In genomic region chr12:63980211-63980610, GRCh38 we compare ENCODE assay signal across 26 cellular contexts.
"Had no signal": no experiment of that assay in that cellular context is flagged by ENCODE, and none has a peak within 500 bp of the region (broad histone marks: within the 10 kb centered on the region; RNA-seq: fewer than 3 reads in every experiment).

No MANE protein-coding gene starts in this region.

- H3K4me3 Mint-ChIP-seq: activated CD4-positive, alpha-beta T cell treated with anti-CD3 and anti-CD28 coated beads, Interleukin-2, amount 10 ng/mL, durations not matched to agents 7 days and 5 days; activated CD8-positive, alpha-beta T cell treated with anti-CD3 and anti-CD28 coated beads for 36 hours; activated naive CD4-positive, alpha-beta T cell treated with anti-CD3 and anti-CD28 coated beads, Interleukin-2, amount 50 U/mL, for 24 hours; activated naive CD8-positive, alpha-beta T cell treated with anti-CD3 and anti-CD28 coated beads, Interleukin-2, amount 50 U/mL, for 24 hours; activated T-cell treated with anti-CD3 and anti-CD28 coated beads, Interleukin-2, amount 50 U/mL, for 4 hours; activated T-helper 17 cell treated with anti-CD3 and anti-CD28 coated beads, Interleukin-2, amount 50 U/mL, for 72 hours; naive B cell; nephron progenitor cell; T-helper 1 cell treated with Interleukin-12 subunit alpha and Interleukin-12 subunit beta and Interleukin-4 antibody, amounts not matched to agents 30 μg/mL and 1 μg/mL, for 36 hours had no signal

- H3K9me3 ChIP-seq: body of pancreas, neutrophil, right lobe of liver, tibial nerve had no signal

- ATAC-seq: activated CD8-positive, alpha-beta T cell treated with anti-CD3 and anti-CD28 coated beads for 36 hours; activated naive CD8-positive, alpha-beta T cell treated with anti-CD3 and anti-CD28 coated beads, Interleukin-2, amount 50 U/mL, for 24 hours; activated T-cell treated with anti-CD3 and anti-CD28 coated beads, Interleukin-2, amount 50 U/mL, for 4 hours; activated T-helper 17 cell treated with anti-CD3 and anti-CD28 coated beads, Interleukin-2, amount 50 U/mL, for 72 hours; body of pancreas; left cardiac atrium; left ventricle myocardium superior; right lobe of liver had no signal

- H3K27ac Mint-ChIP-seq: activated CD4-positive, alpha-beta T cell treated with anti-CD3 and anti-CD28 coated beads, Interleukin-2, amount 10 ng/mL, durations not matched to agents 7 days and 5 days; activated CD8-positive, alpha-beta T cell treated with anti-CD3 and anti-CD28 coated beads for 36 hours; activated naive CD4-positive, alpha-beta T cell treated with anti-CD3 and anti-CD28 coated beads, Interleukin-2, amount 50 U/mL, for 24 hours; activated naive CD8-positive, alpha-beta T cell treated with anti-CD3 and anti-CD28 coated beads, Interleukin-2, amount 50 U/mL, for 24 hours; activated T-helper 17 cell treated with anti-CD3 and anti-CD28 coated beads, Interleukin-2, amount 50 U/mL, for 72 hours; naive B cell; nephron progenitor cell; T-helper 1 cell treated with Interleukin-12 subunit alpha and Interleukin-12 subunit beta and Interleukin-4 antibody, amounts not matched to agents 30 μg/mL and 1 μg/mL, for 36 hours had no signal

- H3K36me3 Mint-ChIP-seq: activated naive CD4-positive, alpha-beta T cell treated with anti-CD3 and anti-CD28 coated beads, Interleukin-2, amount 50 U/mL, for 24 hours; naive B cell had no signal

- H3K27ac ChIP-seq: body of pancreas, neutrophil, right lobe of liver, tibial nerve had no signal

- H3K4me1 Mint-ChIP-seq: activated CD4-positive, alpha-beta T cell treated with anti-CD3 and anti-CD28 coated beads, Interleukin-2, amount 10 ng/mL, durations not matched to agents 7 days and 5 days; activated naive CD4-positive, alpha-beta T cell treated with anti-CD3 and anti-CD28 coated beads, Interleukin-2, amount 50 U/mL, for 24 hours; activated naive CD8-positive, alpha-beta T cell treated with anti-CD3 and anti-CD28 coated beads, Interleukin-2, amount 50 U/mL, for 24 hours; activated T-helper 17 cell treated with anti-CD3 and anti-CD28 coated beads, Interleukin-2, amount 50 U/mL, for 72 hours had no signal

- FAIRE-seq: colon, endometrium, frontal cortex had no signal

- DNase-seq: activated CD4-positive, alpha-beta T cell treated with anti-CD3 and anti-CD28 coated beads for 1 hour; activated CD4-positive, alpha-beta T cell treated with anti-CD3 and anti-CD28 coated beads, Interleukin-2, amount 10 ng/mL, durations not matched to agents 7 days and 5 days; activated CD8-positive, alpha-beta T cell treated with anti-CD3 and anti-CD28 coated beads for 36 hours; activated gamma-delta T cell treated with Interleukin-2 at 50 U/mL for 16 hours; activated naive CD8-positive, alpha-beta T cell treated with anti-CD3 and anti-CD28 coated beads, Interleukin-2, amount 50 U/mL, for 24 hours; activated T-cell treated with anti-CD3 and anti-CD28 coated beads, Interleukin-2, amount 50 U/mL, for 4 hours; body of pancreas; effector CD8-positive, alpha-beta T cell; glutamatergic neuron; islet precursor cell; left cardiac atrium; left ventricle myocardium superior; naive B cell; nephron progenitor cell; right lobe of liver; stimulated activated CD4-positive, alpha-beta T cell treated with anti-CD3 and anti-CD28 coated beads, Interleukin-2, amount 100 ng/mL, for 48 hours; stimulated activated naive CD4-positive, alpha-beta T cell treated with Interleukin-2 at 50 U/mL for 16 hours; T-helper 9 cell had no signal

- H3K36me3 ChIP-seq: neutrophil, right lobe of liver, tibial nerve had no signal

- H3K27me3 Mint-ChIP-seq: activated CD4-positive, alpha-beta T cell treated with anti-CD3 and anti-CD28 coated beads, Interleukin-2, amount 10 ng/mL, durations not matched to agents 7 days and 5 days; activated naive CD8-positive, alpha-beta T cell treated with anti-CD3 and anti-CD28 coated beads, Interleukin-2, amount 50 U/mL, for 24 hours had no signal

- H3K9me3 Mint-ChIP-seq: activated CD4-positive, alpha-beta T cell treated with anti-CD3 and anti-CD28 coated beads, Interleukin-2, amount 10 ng/mL, durations not matched to agents 7 days and 5 days; activated CD8-positive, alpha-beta T cell treated with anti-CD3 and anti-CD28 coated beads for 36 hours; activated naive CD4-positive, alpha-beta T cell treated with anti-CD3 and anti-CD28 coated beads, Interleukin-2, amount 50 U/mL, for 24 hours; activated naive CD8-positive, alpha-beta T cell treated with anti-CD3 and anti-CD28 coated beads, Interleukin-2, amount 50 U/mL, for 24 hours; activated T-cell treated with anti-CD3 and anti-CD28 coated beads, Interleukin-2, amount 50 U/mL, for 4 hours; activated T-helper 17 cell treated with anti-CD3 and anti-CD28 coated beads, Interleukin-2, amount 50 U/mL, for 72 hours; naive B cell; nephron progenitor cell; T-helper 1 cell treated with Interleukin-12 subunit alpha and Interleukin-12 subunit beta and Interleukin-4 antibody, amounts not matched to agents 30 μg/mL and 1 μg/mL, for 36 hours had no signal

- H3K4me3 ChIP-seq: body of pancreas, right lobe of liver, tibial nerve had no signal

- H3K4me1 ChIP-seq: right lobe of liver had no signal

- H3K27me3 ChIP-seq: body of pancreas, neutrophil, right lobe of liver, tibial nerve had no signal
